12 cellular contexts compared by ENCODE assay signal in genomic region chr6:96089173-96089572, GRCh38.
DNase-seq lines count a peak whose midpoint lies in the region; ATAC-seq and TF ChIP-seq lines count a peak whose summit lies in the region.
"Had no signal": no experiment of that assay in that cellular context is flagged by ENCODE, and none has a peak within 500 bp of the region (broad histone marks: within the 10 kb centered on the region; RNA-seq: fewer than 3 reads in every experiment).

No MANE protein-coding gene starts in this region.

- H2BK120ac ChIP-seq in trophoblast cell (ENCODE audit: insufficient read depth, low read length, poor library complexity), result no peak overlapping the region

- no peak overlapping the region for H3K27ac Mint-ChIP-seq in chondrocyte (ENCODE audit: unreplicated experiment)
- no peak overlapping the region for H3K27ac Mint-ChIP-seq in stimulated activated naive CD8-positive, alpha-beta T cell treated with anti-CD3 and anti-CD28 coated beads, Interleukin-15, amount 100 ng/mL, for 72 hours
- H3K27ac Mint-ChIP-seq: activated naive CD8-positive, alpha-beta T cell treated with anti-CD3 and anti-CD28 coated beads, Interleukin-2, amount 10 ng/mL, durations not matched to agents 7 days and 5 days had no signal

- H4K12ac ChIP-seq in trophoblast cell (ENCODE audit: low read depth, low read length), result no peak overlapping the region

- no peak overlapping the region for H4K8ac ChIP-seq in trophoblast cell (ENCODE audit: low read depth, low read length)

- H3K79me2 ChIP-seq in trophoblast cell (ENCODE audit: control insufficient read depth, insufficient read depth, low read length, poor library complexity), result no peaks in the 10 kb centered on the region

- peak; percentile 4 for DNase-seq in DMS153 treated with DMSO at 0.1 percent for 48 hours (lab: John Stamatoyannopoulos, UW; ENCODE audit: unreplicated experiment)
- no peak for DNase-seq in DMS153 (lab: John Stamatoyannopoulos, UW)
- DNase-seq in NB4 (ENCODE audit: low read depth), result peak; percentile 7
- DNase-seq in chondrocyte (ENCODE audit: low spot score), result no peak
- peak; percentile 10 to 54 for DNase-seq in trophoblast cell
- DNase-seq in stimulated activated naive CD8-positive, alpha-beta T cell treated with anti-CD3 and anti-CD28 coated beads, Interleukin-15, Interleukin-2, amounts not matched to agents 100 U/mL and 50 U/mL, for 24 hours, result no peak
- no peak for DNase-seq in stimulated activated naive CD8-positive, alpha-beta T cell treated with anti-CD3 and anti-CD28 coated beads, Interleukin-15, amount 100 ng/mL, for 72 hours
- DNase-seq in esophagus muscularis mucosa (ENCODE audit: extremely low spot score), result no peak
- DNase-seq: activated naive CD8-positive, alpha-beta T cell treated with anti-CD3 and anti-CD28 coated beads, Interleukin-2, amount 10 ng/mL, durations not matched to agents 7 days and 5 days; NCI-H2029 treated with DMSO at 0.1 percent for 48 hours; stimulated activated CD4-positive, alpha-beta T cell treated with anti-CD3 and anti-CD28 coated beads, Interleukin-2, amount 100 ng/mL, for 24 hours had no signal

- H3K27ac ChIP-seq in trophoblast cell (ENCODE audit: low read depth, low read length) (no peak overlapping the region), esophagus muscularis mucosa (replicated peaks in 1 of 4) (no peak overlapping the region)
- H3K27ac ChIP-seq: SK-N-MC had no signal

- no peak overlapping the region for H4K91ac ChIP-seq in trophoblast cell (ENCODE audit: low read depth, low read length)

- H3K79me1 ChIP-seq in trophoblast cell (ENCODE audit: low read length), result no peaks in the 10 kb centered on the region

- no peak overlapping the region for H3K4me2 ChIP-seq in trophoblast cell (ENCODE audit: low read length)

- TF ChIP-seq POLR2A in NB4 (IDR thresholded peaks at IDR 0.05; ENCODE audit: extremely low read depth, insufficient read length), result no peak
- TF ChIP-seq POLR2A in esophagus muscularis mucosa (IDR thresholded peaks at IDR 0.05; ENCODE audit: low read depth), result no peak

- peaks cover 1% of the 10 kb centered on the region for H3K27me3 Mint-ChIP-seq in chondrocyte (ENCODE audit: low read depth)
- H3K27me3 Mint-ChIP-seq in stimulated activated naive CD8-positive, alpha-beta T cell treated with anti-CD3 and anti-CD28 coated beads, Interleukin-15, amount 100 ng/mL, for 72 hours, result no peaks in the 10 kb centered on the region
- H3K27me3 Mint-ChIP-seq: activated naive CD8-positive, alpha-beta T cell treated with anti-CD3 and anti-CD28 coated beads, Interleukin-2, amount 10 ng/mL, durations not matched to agents 7 days and 5 days had no signal

- WGBS in trophoblast cell (ENCODE audit: extremely low coverage, insufficient coverage, insufficient read length), result no CpG with 5 or more reads among the region's 1 CpG
- WGBS in esophagus muscularis mucosa, result 35% methylated on average over 1 of the region's 1 CpG

- H3K4ac ChIP-seq in trophoblast cell (ENCODE audit: low read depth, low read length), result no peak overlapping the region

- H3K4me3 Mint-ChIP-seq in chondrocyte (ENCODE audit: unreplicated experiment), result no peak overlapping the region
- no peak overlapping the region for H3K4me3 Mint-ChIP-seq in stimulated activated naive CD8-positive, alpha-beta T cell treated with anti-CD3 and anti-CD28 coated beads, Interleukin-15, amount 100 ng/mL, for 72 hours
- H3K4me3 Mint-ChIP-seq: activated naive CD8-positive, alpha-beta T cell treated with anti-CD3 and anti-CD28 coated beads, Interleukin-2, amount 10 ng/mL, durations not matched to agents 7 days and 5 days had no signal

- H2BK12ac ChIP-seq in trophoblast cell (ENCODE audit: low read length), result no peak overlapping the region

- H3K9ac ChIP-seq in trophoblast cell (ENCODE audit: low read length), result no peak overlapping the region

- TF ChIP-seq EP300 in esophagus muscularis mucosa (IDR thresholded peaks at IDR 0.05), result no peak

- H2AK5ac ChIP-seq in trophoblast cell (ENCODE audit: low read length), result no peak overlapping the region

- H3K9me3 Mint-ChIP-seq in chondrocyte (ENCODE audit: low read depth), result peaks cover 2% of the 10 kb centered on the region
- H3K9me3 Mint-ChIP-seq in stimulated activated naive CD8-positive, alpha-beta T cell treated with anti-CD3 and anti-CD28 coated beads, Interleukin-15, amount 100 ng/mL, for 72 hours, result peaks cover 0 to 7% of the 10 kb centered on the region in 2 donors

- H3K9me3 ChIP-seq in trophoblast cell (ENCODE audit: insufficient read depth, low read depth, low read length) (no peaks in the 10 kb centered on the region), esophagus muscularis mucosa (no peaks in the 10 kb centered on the region)

- H3K36me3 Mint-ChIP-seq in chondrocyte (ENCODE audit: low read depth), result no peaks in the 10 kb centered on the region
- H3K36me3 Mint-ChIP-seq: activated naive CD8-positive, alpha-beta T cell treated with anti-CD3 and anti-CD28 coated beads, Interleukin-2, amount 10 ng/mL, durations not matched to agents 7 days and 5 days had no signal

- no peak overlapping the region for H3K23ac ChIP-seq in trophoblast cell (ENCODE audit: low read length)

- no peak overlapping the region for H3K18ac ChIP-seq in trophoblast cell (ENCODE audit: low read length)

- no peak for ATAC-seq in stimulated activated naive CD8-positive, alpha-beta T cell treated with anti-CD3 and anti-CD28 coated beads, Interleukin-15, Interleukin-2, amounts not matched to agents 100 U/mL and 50 U/mL, for 24 hours
- no peak for ATAC-seq in stimulated activated naive CD8-positive, alpha-beta T cell treated with anti-CD3 and anti-CD28 coated beads, Interleukin-15, amount 100 ng/mL, for 72 hours

- no peak overlapping the region for H3K4me3 ChIP-seq in NB4 (ENCODE audit: low read depth, low read length)
- no peak overlapping the region for H3K4me3 ChIP-seq in trophoblast cell (ENCODE audit: low read depth, low read length)
- H3K4me3 ChIP-seq in esophagus muscularis mucosa, result no peak overlapping the region
- H3K4me3 ChIP-seq: SK-N-MC had no signal

- no peaks in the 10 kb centered on the region for H3K4me1 Mint-ChIP-seq in chondrocyte (ENCODE audit: low read depth)
- H3K4me1 Mint-ChIP-seq in stimulated activated naive CD8-positive, alpha-beta T cell treated with anti-CD3 and anti-CD28 coated beads, Interleukin-15, amount 100 ng/mL, for 72 hours, result no peaks in the 10 kb centered on the region
- H3K4me1 Mint-ChIP-seq: activated naive CD8-positive, alpha-beta T cell treated with anti-CD3 and anti-CD28 coated beads, Interleukin-2, amount 10 ng/mL, durations not matched to agents 7 days and 5 days had no signal

- TF ChIP-seq CTCF in NB4 (IDR thresholded peaks at IDR 0.05; ENCODE audit: low read depth, low read length) (peak; percentile 15), chondrocyte (IDR thresholded peaks at IDR 0.05) (peak; percentile 43), esophagus muscularis mucosa (IDR thresholded peaks at IDR 0.05) (no peak)

- H2AFZ ChIP-seq in trophoblast cell (ENCODE audit: insufficient read depth, low read length, poor library complexity), result no peak overlapping the region

- intact Hi-C loops in esophagus muscularis mucosa (cut with DNase I), result no loop called here

- no peaks in the 10 kb centered on the region for H3K27me3 ChIP-seq in trophoblast cell (ENCODE audit: insufficient read depth, low read length)
- H3K27me3 ChIP-seq in esophagus muscularis mucosa, result no peaks in the 10 kb centered on the region

- H3K36me3 ChIP-seq in trophoblast cell (ENCODE audit: control insufficient read depth in 1 of 2, insufficient read depth in 2 of 2, low read length in 2 of 2), result no peaks in the 10 kb centered on the region
- H3K36me3 ChIP-seq in esophagus muscularis mucosa, result no peaks in the 10 kb centered on the region

- H3K4me1 ChIP-seq in trophoblast cell (ENCODE audit: control insufficient read depth in 1 of 2, insufficient read depth in 2 of 2, low read length in 2 of 2) (no peaks in the 10 kb centered on the region), esophagus muscularis mucosa (no peaks in the 10 kb centered on the region)

- H2BK5ac ChIP-seq in trophoblast cell (ENCODE audit: low read depth, low read length, poor library complexity), result no peak overlapping the region

- no peak overlapping the region for H3K14ac ChIP-seq in trophoblast cell (ENCODE audit: low read length)

Comparison
In these comparisons a context has a peak if more than half of its experiments do, and no peak if none do; other contexts are left out.
1. DNase-seq: peak in DMS153 treated with DMSO at 0.1 percent for 48 hours (single experiment), NB4 (single experiment) and trophoblast cell (2 of 2); none in DMS153 (single experiment), chondrocyte (single experiment), stimulated activated naive CD8-positive, alpha-beta T cell treated with anti-CD3 and anti-CD28 coated beads, Interleukin-15, Interleukin-2, amounts not matched to agents 100 U/mL and 50 U/mL, for 24 hours (single experiment), stimulated activated naive CD8-positive, alpha-beta T cell treated with anti-CD3 and anti-CD28 coated beads, Interleukin-15, amount 100 ng/mL, for 72 hours (0 of 2) and esophagus muscularis mucosa (single experiment).
2. CTCF ChIP-seq: peak in NB4 (single experiment) and chondrocyte (single experiment); none in esophagus muscularis mucosa (0 of 3).